ENCODE assay signal across 9 cellular contexts in the genomic region with DNA sequence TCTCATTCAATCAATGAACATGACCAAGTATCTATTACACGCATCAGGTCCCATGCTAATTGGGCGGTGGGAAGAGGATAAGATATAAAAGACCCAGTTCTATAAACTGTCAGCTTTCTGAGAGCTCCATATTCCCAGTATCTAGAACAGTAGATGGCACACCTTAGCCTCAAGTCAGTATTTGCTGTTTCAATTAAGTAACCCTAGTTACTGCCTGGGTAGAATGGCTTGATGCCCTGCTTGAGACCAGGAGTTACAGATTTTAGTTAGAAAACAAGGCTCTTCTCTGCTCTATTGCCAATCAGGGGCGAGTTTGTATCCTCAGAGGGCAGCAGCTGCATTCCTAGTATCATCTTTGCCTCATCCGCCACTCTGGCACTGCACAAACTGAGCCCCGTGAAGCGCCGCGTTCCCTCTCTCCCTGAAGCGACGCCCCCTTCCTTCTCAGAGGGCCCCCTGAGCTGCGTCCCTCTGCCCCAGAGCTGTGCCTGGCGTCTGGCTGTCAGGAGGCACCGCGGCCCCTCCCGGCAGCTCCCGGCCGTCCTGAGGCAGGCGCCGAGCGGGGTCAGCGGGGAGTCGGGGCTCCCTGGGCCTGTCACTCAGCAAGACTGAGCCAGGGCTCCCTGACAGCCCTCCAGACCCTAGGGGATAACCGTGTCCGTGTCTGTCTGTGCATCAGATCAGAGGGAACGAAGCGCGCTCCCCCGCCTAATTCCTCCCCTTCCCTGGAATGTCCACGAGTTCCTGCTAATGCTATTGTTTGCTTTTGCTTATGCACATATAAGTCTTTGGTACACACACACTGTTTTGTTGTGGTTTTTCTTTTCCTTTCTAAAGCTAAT.
DNase-seq lines count a peak whose midpoint lies in the region; ATAC-seq and TF ChIP-seq lines count a peak whose summit lies in the region.
"Had no signal": no experiment of that assay in that cellular context is flagged by ENCODE, and none has a peak within 500 bp of the region (broad histone marks: within the 10 kb centered on the region; RNA-seq: fewer than 3 reads in every experiment).

No MANE protein-coding gene starts in this region.

- ATAC-seq in Right ventricle myocardium inferior (peak; percentile 74), aorta (ENCODE audit: low FRiP score) (peak; percentile 58), HG02678 (IDR thresholded peaks at IDR 0.05; ENCODE audit: unreplicated experiment) (no peak)
- no peak for ATAC-seq in activated CD8-positive, alpha-beta T cell treated with anti-CD3 and anti-CD28 coated beads for 36 hours

- H3K9me3 ChIP-seq in aorta (ENCODE audit: control insufficient read depth, low read length) = no peaks in the 10 kb centered on the region

- no peaks in the 10 kb centered on the region for H3K9me3 Mint-ChIP-seq in activated CD8-positive, alpha-beta T cell treated with anti-CD3 and anti-CD28 coated beads for 36 hours
- H3K9me3 Mint-ChIP-seq: T-cell had no signal

- no peak overlapping the region for H3K27ac Mint-ChIP-seq in activated CD8-positive, alpha-beta T cell treated with anti-CD3 and anti-CD28 coated beads for 36 hours
- H3K27ac Mint-ChIP-seq: T-cell had no signal

- H3K4me1 Mint-ChIP-seq in activated CD8-positive, alpha-beta T cell treated with anti-CD3 and anti-CD28 coated beads for 36 hours (ENCODE audit: low read depth) = peaks cover 2% of the 10 kb centered on the region

- peak overlapping the region; percentile 50 for H3K4me3 ChIP-seq in epithelial cell of proximal tubule (ENCODE audit: low read depth, low read length)
- peak overlapping the region; percentile 4 to 5 for H3K4me3 ChIP-seq in aorta (ENCODE audit: low read length in 2 of 2)

- POLR2A ChIA-PET in activated CD8-positive, alpha-beta T cell treated with anti-CD3 and anti-CD28 coated beads for 36 hours (lab: Charles Lee) = interaction anchor here (0.9 kb wide), 1 partner anchor 128 kb away, joined by 3 read pairs; no protein-coding TSS in a partner anchor

- H3K4me3 Mint-ChIP-seq in activated CD8-positive, alpha-beta T cell treated with anti-CD3 and anti-CD28 coated beads for 36 hours = no peak overlapping the region

- intact Hi-C loops in Right ventricle myocardium inferior (cut with DNase I) = loop anchor here (5.0 kb wide), 1 partner anchor 46 kb away; no protein-coding TSS in a partner anchor
- intact Hi-C loops in cardiac septum (cut with DNase I) = loop anchor here (5.0 kb wide), 2 partner anchors 41 to 359 kb away; no protein-coding TSS in a partner anchor
- intact Hi-C loops in aorta (cut with DNase I) = no loop called here
- intact Hi-C loops in activated CD8-positive, alpha-beta T cell treated with anti-CD3 and anti-CD28 coated beads for 36 hours (cut with micrococcal nuclease) = no loop called here

- no peaks in the 10 kb centered on the region for H3K27me3 ChIP-seq in aorta (ENCODE audit: control insufficient read depth in 1 of 2, insufficient read depth in 2 of 2, low read length in 1 of 2)

- H3K27me3 Mint-ChIP-seq in activated CD8-positive, alpha-beta T cell treated with anti-CD3 and anti-CD28 coated beads for 36 hours = peaks cover 22% of the 10 kb centered on the region

- H3K36me3 ChIP-seq in aorta (ENCODE audit: control insufficient read depth in 1 of 2, insufficient read depth in 2 of 2, low read length in 1 of 2) = no peaks in the 10 kb centered on the region

- no peaks in the 10 kb centered on the region for H3K36me3 Mint-ChIP-seq in activated CD8-positive, alpha-beta T cell treated with anti-CD3 and anti-CD28 coated beads for 36 hours (ENCODE audit: low read depth)
- H3K36me3 Mint-ChIP-seq: T-cell had no signal

- no peaks in the 10 kb centered on the region for H3K4me1 ChIP-seq in aorta (ENCODE audit: control insufficient read depth in 1 of 2, insufficient read depth in 2 of 2, low read length in 2 of 2)

- peak; percentile 60 for DNase-seq in Right ventricle myocardium inferior (ENCODE audit: missing footprints)
- no peak for DNase-seq in cardiac septum (ENCODE audit: low spot score)
- DNase-seq in epithelial cell of proximal tubule (ENCODE audit: low read depth) = no peak
- peak; percentile 24 for DNase-seq in midbrain (lab: John Stamatoyannopoulos, UW)
- peak; percentile 46 to 78 for DNase-seq in aorta
- no peak for DNase-seq in activated CD8-positive, alpha-beta T cell treated with anti-CD3 and anti-CD28 coated beads for 36 hours
- DNase-seq in activated CD4-positive, alpha-beta T cell treated with anti-CD3 and anti-CD28 coated beads for 1 hour = no peak
- DNase-seq: T-cell had no signal

- CTCF ChIA-PET in activated CD8-positive, alpha-beta T cell treated with anti-CD3 and anti-CD28 coated beads for 36 hours (lab: Charles Lee) = interaction anchor here (1.0 kb wide), 1 partner anchor 61 kb away, joined by 3 read pairs; no protein-coding TSS in a partner anchor

- H3K27ac ChIP-seq in aorta (ENCODE audit: low read depth in 1 of 2, low read length in 2 of 2) = no peak overlapping the region

- 7 to 8% methylated on average over 29 of the region's 29 CpGs for WGBS in aorta, 2 donors

- TF ChIP-seq CTCF in epithelial cell of proximal tubule (conservative IDR thresholded peaks at IDR 0.05; ENCODE audit: low read depth, low read length) = no peak
- no peak for TF ChIP-seq CTCF in activated CD8-positive, alpha-beta T cell treated with anti-CD3 and anti-CD28 coated beads for 36 hours (IDR thresholded peaks at IDR 0.05)

Comparison
In these comparisons a context has a peak if more than half of its experiments do, and no peak if none do; other contexts are left out.
1. DNase-seq: peak in Right ventricle myocardium inferior (single experiment), midbrain (single experiment) and aorta (2 of 2); none in cardiac septum (single experiment), epithelial cell of proximal tubule (single experiment), activated CD8-positive, alpha-beta T cell treated with anti-CD3 and anti-CD28 coated beads for 36 hours (single experiment) and activated CD4-positive, alpha-beta T cell treated with anti-CD3 and anti-CD28 coated beads for 1 hour (single experiment).
2. ATAC-seq: peak in Right ventricle myocardium inferior (single experiment) and aorta (single experiment); none in activated CD8-positive, alpha-beta T cell treated with anti-CD3 and anti-CD28 coated beads for 36 hours (single experiment) and HG02678 (single experiment).
3. intact Hi-C loops: an anchor here in Right ventricle myocardium inferior (5.0 kb wide) and cardiac septum (5.0 kb wide); none called in aorta and activated CD8-positive, alpha-beta T cell treated with anti-CD3 and anti-CD28 coated beads for 36 hours.